Comparison of ENCODE assay signal across 8 cellular contexts in genomic region chr6:23659125-23659524, GRCh38.
DNase-seq lines count a peak whose midpoint lies in the region; ATAC-seq and TF ChIP-seq lines count a peak whose summit lies in the region.

No MANE protein-coding gene starts in this region.

- TF ChIP-seq CTCF in brain (conservative IDR thresholded peaks at IDR 0.05) (peak; percentile 73 to 87), lower lobe of right lung (IDR thresholded peaks at IDR 0.05) (peak; percentile 29), spleen (IDR thresholded peaks at IDR 0.05 in 8 of 11, conservative IDR thresholded peaks at IDR 0.05 in 3 of 11) (peak in 5 of 11 experiments; percentile 11 to 50 (median 41))

- H3K4me1 Mint-ChIP-seq in brain = peaks cover 72% of the 10 kb centered on the region
- H3K4me1 Mint-ChIP-seq in activated T-cell treated with anti-CD3 and anti-CD28 coated beads, Interleukin-2, amount 50 U/mL, for 24 hours (ENCODE audit: low read depth) = no peaks in the 10 kb centered on the region

- H3K27me3 Mint-ChIP-seq in brain = no peaks in the 10 kb centered on the region
- H3K27me3 Mint-ChIP-seq in activated T-cell treated with anti-CD3 and anti-CD28 coated beads, Interleukin-2, amount 50 U/mL, for 24 hours = no peaks in the 10 kb centered on the region

- intact Hi-C loops in lower lobe of right lung (cut with DNase I) = no loop called here
- intact Hi-C loops in spleen (cut with DNase I; ENCODE audit: low total_unique reads) = no loop called here

- peak overlapping the region; percentile 49 to 75 (median 64) for H3K27ac Mint-ChIP-seq in brain
- no peak overlapping the region for H3K27ac Mint-ChIP-seq in activated T-cell treated with anti-CD3 and anti-CD28 coated beads, Interleukin-2, amount 50 U/mL, for 24 hours

- H3K36me3 Mint-ChIP-seq in brain = no peaks in the 10 kb centered on the region
- no peaks in the 10 kb centered on the region for H3K36me3 Mint-ChIP-seq in activated T-cell treated with anti-CD3 and anti-CD28 coated beads, Interleukin-2, amount 50 U/mL, for 24 hours (ENCODE audit: low read depth)

- H3K36me3 ChIP-seq in lower lobe of right lung (no peaks in the 10 kb centered on the region), spleen (no peaks in the 10 kb centered on the region)

- H3K27ac ChIP-seq in lower lobe of right lung (no peak overlapping the region), spleen (no peak overlapping the region)

- TF ChIP-seq POLR2A in spleen (IDR thresholded peaks at IDR 0.05) = no peak

- no peaks in the 10 kb centered on the region for H3K4me1 ChIP-seq in lower lobe of right lung
- no peaks in the 10 kb centered on the region for H3K4me1 ChIP-seq in spleen

- H3K9me3 ChIP-seq in lower lobe of right lung (no peaks in the 10 kb centered on the region), spleen (no peaks in the 10 kb centered on the region)

- DNase-seq in D341Med (ENCODE audit: low spot score) (peak; percentile 72), NCI-H2029 treated with DMSO at 0.1 percent for 48 hours (lab: John Stamatoyannopoulos, UW) (peak; percentile 28), lower lobe of right lung (no peak), hepatic stellate cell (ENCODE audit: low spot score) (no peak), spleen (no peak)
- DNase-seq in activated T-cell treated with anti-CD3 and anti-CD28 coated beads, Interleukin-2, amount 50 U/mL, for 24 hours = no peak

- peak overlapping the region in 1 of 5 experiments; percentile 2 for H3K4me3 Mint-ChIP-seq in brain
- H3K4me3 Mint-ChIP-seq in activated T-cell treated with anti-CD3 and anti-CD28 coated beads, Interleukin-2, amount 50 U/mL, for 24 hours = no peak overlapping the region

- H3K4me3 ChIP-seq in lower lobe of right lung (no peak overlapping the region), spleen (no peak overlapping the region)

- no peak for ATAC-seq in lower lobe of right lung
- no peak for ATAC-seq in GM21515 (IDR thresholded peaks at IDR 0.05; ENCODE audit: unreplicated experiment)

- no peaks in the 10 kb centered on the region for H3K27me3 ChIP-seq in lower lobe of right lung (ENCODE audit: low read depth)
- H3K27me3 ChIP-seq in spleen (replicated peaks in 1 of 7) = no peaks in the 10 kb centered on the region

- WGBS in spleen, 5 donors = 34 to 55% (median 40%) methylated on average over 2 of the region's 2 CpGs

- H3K9me3 Mint-ChIP-seq in brain = peaks cover 0 to 3% (median 0%) of the 10 kb centered on the region in 5 experiments
- no peaks in the 10 kb centered on the region for H3K9me3 Mint-ChIP-seq in activated T-cell treated with anti-CD3 and anti-CD28 coated beads, Interleukin-2, amount 50 U/mL, for 24 hours

Comparison
In these comparisons a context has a peak if more than half of its experiments do, and no peak if none do; other contexts are left out.
1. DNase-seq: peak in D341Med (single experiment) and NCI-H2029 treated with DMSO at 0.1 percent for 48 hours (single experiment); none in lower lobe of right lung (single experiment), hepatic stellate cell (single experiment), activated T-cell treated with anti-CD3 and anti-CD28 coated beads, Interleukin-2, amount 50 U/mL, for 24 hours (single experiment) and spleen (single experiment).